ENCODE assay signal across 21 cellular contexts in the genomic region with DNA sequence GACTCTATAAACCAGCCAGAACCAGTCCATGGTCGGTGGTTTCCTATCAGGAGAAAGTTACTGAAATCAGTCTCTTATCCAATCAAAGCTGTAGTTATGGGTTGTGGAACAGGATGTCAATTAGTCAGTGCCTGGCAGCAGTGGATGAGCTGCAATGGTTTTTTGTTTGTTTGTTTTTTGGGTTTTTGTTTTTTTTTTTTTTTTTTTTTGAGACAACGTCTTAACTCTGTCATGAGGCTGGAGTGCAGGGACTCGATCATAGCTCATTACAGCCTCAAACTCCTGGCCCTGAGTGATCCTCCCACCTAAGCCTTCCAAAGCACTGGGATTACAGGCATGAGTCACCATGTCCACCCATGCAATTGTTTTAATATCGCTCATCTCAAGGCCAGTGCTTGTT.
DNase-seq lines count a peak whose midpoint lies in the region; ATAC-seq and TF ChIP-seq lines count a peak whose summit lies in the region.
"Had no signal": no experiment of that assay in that cellular context is flagged by ENCODE, and none has a peak within 500 bp of the region (broad histone marks: within the 10 kb centered on the region; RNA-seq: fewer than 3 reads in every experiment).

No MANE protein-coding gene starts in this region.

- H3K4me1 Mint-ChIP-seq in activated naive CD4-positive, alpha-beta T cell treated with anti-CD3 and anti-CD28 coated beads for 36 hours (ENCODE audit: low read depth) = no peaks in the 10 kb centered on the region
- H3K4me1 Mint-ChIP-seq: activated CD4-positive, alpha-beta T cell treated with anti-CD3 and anti-CD28 coated beads, Interleukin-2, amount 10 ng/mL, durations not matched to agents 24 days and 14 days; immature natural killer cell had no signal

- no peak overlapping the region for H3K4me3 Mint-ChIP-seq in activated naive CD4-positive, alpha-beta T cell treated with anti-CD3 and anti-CD28 coated beads for 36 hours
- H3K4me3 Mint-ChIP-seq: activated CD4-positive, alpha-beta T cell treated with anti-CD3 and anti-CD28 coated beads, Interleukin-2, amount 10 ng/mL, durations not matched to agents 24 days and 14 days; immature natural killer cell had no signal

- H3K4me3 ChIP-seq in RWPE2 (ENCODE audit: severe bottlenecking) (no peak overlapping the region), fibroblast of mammary gland (ENCODE audit: control insufficient read depth, low read depth, low read length) (no peak overlapping the region), retinal pigment epithelial cell (ENCODE audit: low read length) (no peak overlapping the region)
- H3K4me3 ChIP-seq: tibial nerve had no signal

- H3K4me1 ChIP-seq in RWPE2 (ENCODE audit: insufficient read depth, poor library complexity, severe bottlenecking) = no peaks in the 10 kb centered on the region
- H3K4me1 ChIP-seq: tibial nerve had no signal

- H3K36me3 ChIP-seq in RWPE2 (ENCODE audit: low read depth) = no peaks in the 10 kb centered on the region
- H3K36me3 ChIP-seq: tibial nerve had no signal

- H3K27ac Mint-ChIP-seq in activated naive CD4-positive, alpha-beta T cell treated with anti-CD3 and anti-CD28 coated beads for 36 hours = no peak overlapping the region
- H3K27ac Mint-ChIP-seq: activated CD4-positive, alpha-beta T cell treated with anti-CD3 and anti-CD28 coated beads, Interleukin-2, amount 10 ng/mL, durations not matched to agents 24 days and 14 days; immature natural killer cell had no signal

- peaks cover 2% of the 10 kb centered on the region for H3K27me3 Mint-ChIP-seq in activated naive CD4-positive, alpha-beta T cell treated with anti-CD3 and anti-CD28 coated beads for 36 hours (ENCODE audit: low read depth)

- peak; percentile 75; the same call in 2 of the 3 replicates for ATAC-seq in RWPE2 (ENCODE audit: low read depth)
- ATAC-seq: right cardiac atrium had no signal

- intact Hi-C loops in activated naive CD4-positive, alpha-beta T cell treated with anti-CD3 and anti-CD28 coated beads for 36 hours (cut with micrococcal nuclease) = no loop called here

- CTCF ChIA-PET in activated naive CD4-positive, alpha-beta T cell treated with anti-CD3 and anti-CD28 coated beads for 36 hours (lab: Charles Lee) = no interaction called here

- peaks cover 4% of the 10 kb centered on the region for H3K27me3 ChIP-seq in RWPE2 (ENCODE audit: insufficient read depth, poor library complexity, severe bottlenecking)
- H3K27me3 ChIP-seq: tibial nerve had no signal

- no peaks in the 10 kb centered on the region for H3K9me3 Mint-ChIP-seq in activated naive CD4-positive, alpha-beta T cell treated with anti-CD3 and anti-CD28 coated beads for 36 hours
- H3K9me3 Mint-ChIP-seq: activated CD4-positive, alpha-beta T cell treated with anti-CD3 and anti-CD28 coated beads, Interleukin-2, amount 10 ng/mL, durations not matched to agents 24 days and 14 days; immature natural killer cell had no signal

- TF ChIP-seq CTCF in RWPE2 (IDR thresholded peaks at IDR 0.05; ENCODE audit: poor library complexity, severe bottlenecking) (no peak), fibroblast of mammary gland (conservative IDR thresholded peaks at IDR 0.05; ENCODE audit: control insufficient read depth, insufficient read depth, low read depth, low read length) (no peak), retinal pigment epithelial cell (conservative IDR thresholded peaks at IDR 0.05; ENCODE audit: low read depth, low read length) (no peak), GM20000 (IDR thresholded peaks at IDR 0.05; ENCODE audit: extremely low read depth, missing control alignments) (no peak)

- H3K9me3 ChIP-seq in RWPE2 (ENCODE audit: severe bottlenecking) = no peaks in the 10 kb centered on the region
- H3K9me3 ChIP-seq: tibial nerve had no signal

- DNase-seq in HCEC 1CT (peak; percentile 6), RWPE2 (ENCODE audit: low spot score) (no peak), fibroblast of mammary gland (ENCODE audit: low read depth) (peak; percentile 59), retinal pigment epithelial cell (ENCODE audit: low read depth) (peak; percentile 70), NCI-H1436 treated with DMSO at 0.1 percent for 48 hours (lab: John Stamatoyannopoulos, UW) (no peak), GM20000 (ENCODE audit: low spot score) (no peak)
- DNase-seq in activated naive CD4-positive, alpha-beta T cell treated with anti-CD3 and anti-CD28 coated beads for 36 hours = no peak
- no peak for DNase-seq in stimulated activated CD4-positive, alpha-beta T cell treated with anti-CD3 and anti-CD28 coated beads, Interleukin-4, amount 100 ng/mL, for 1 hour
- DNase-seq: activated CD4-positive, alpha-beta T cell treated with anti-CD3 and anti-CD28 coated beads, Interleukin-2, amount 10 ng/mL, durations not matched to agents 24 days and 14 days; activated naive CD4-positive, alpha-beta T cell treated with anti-CD3 and anti-CD28 coated beads, Interleukin-2, amount 50 U/mL, for 16 hours; DND-41; effector memory CD4-positive, alpha-beta T cell; immature natural killer cell; mesenchymal stem cell; NCI-H1048; SIG-M5; stimulated activated CD4-positive, alpha-beta T cell treated with anti-CD3 and anti-CD28 coated beads, Interleukin-1b, Interleukin-23, amount 100 ng/mL, for 48 hours; T-helper 9 cell had no signal

- H3K27ac ChIP-seq in RWPE2 (ENCODE audit: poor library complexity, severe bottlenecking) = no peak overlapping the region
- H3K27ac ChIP-seq: C4-2B, tibial nerve had no signal

- no peaks in the 10 kb centered on the region for H3K36me3 Mint-ChIP-seq in activated naive CD4-positive, alpha-beta T cell treated with anti-CD3 and anti-CD28 coated beads for 36 hours (ENCODE audit: low read depth)
- H3K36me3 Mint-ChIP-seq: immature natural killer cell had no signal

Comparison
In these comparisons a context has a peak if more than half of its experiments do, and no peak if none do; other contexts are left out.
1. DNase-seq: peak in HCEC 1CT (single experiment), fibroblast of mammary gland (single experiment) and retinal pigment epithelial cell (single experiment); none in RWPE2 (single experiment), NCI-H1436 treated with DMSO at 0.1 percent for 48 hours (single experiment), activated naive CD4-positive, alpha-beta T cell treated with anti-CD3 and anti-CD28 coated beads for 36 hours (single experiment), GM20000 (single experiment) and stimulated activated CD4-positive, alpha-beta T cell treated with anti-CD3 and anti-CD28 coated beads, Interleukin-4, amount 100 ng/mL, for 1 hour (single experiment).